Comparison of ENCODE assay signal across 13 cellular contexts in the genomic region with DNA sequence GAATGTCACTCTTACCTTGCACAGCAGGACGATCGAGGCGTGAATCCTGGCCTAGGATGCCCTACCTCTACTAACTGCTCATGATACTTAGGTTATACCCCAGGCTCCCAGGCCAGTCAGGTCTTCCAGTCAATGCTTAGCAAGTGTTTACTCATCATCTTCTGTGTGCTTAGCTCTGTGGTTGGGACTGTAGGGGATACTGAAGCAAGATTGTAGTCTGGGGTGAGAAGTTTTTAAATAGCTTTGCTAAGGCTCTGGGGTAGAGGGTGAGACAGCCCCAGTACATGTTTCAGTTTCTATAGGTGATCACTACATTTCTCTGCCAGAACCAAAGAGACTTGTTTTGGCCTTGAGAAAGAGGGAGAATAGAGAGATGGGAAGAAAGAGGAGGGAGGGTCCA.
"Had no signal": no experiment of that assay in that cellular context is flagged by ENCODE, and none has a peak within 500 bp of the region (broad histone marks: within the 10 kb centered on the region; RNA-seq: fewer than 3 reads in every experiment).

No MANE protein-coding gene starts in this region.

- H3K4me1 ChIP-seq: body of pancreas, esophagus squamous epithelium, heart right ventricle, thyroid gland had no signal

- DNase-seq: activated CD4-positive, alpha-beta T cell treated with anti-CD3 and anti-CD28 coated beads, Interleukin-2, amount 50 U/mL, for 4 hours; activated naive CD4-positive, alpha-beta T cell treated with Interleukin-2 at 50 U/mL for 16 hours; activated naive CD8-positive, alpha-beta T cell treated with anti-CD3 and anti-CD28 coated beads, Interleukin-2, amount 10 ng/mL, durations not matched to agents 7 days and 5 days; body of pancreas; effector memory CD8-positive, alpha-beta T cell; esophagus squamous epithelium; heart right ventricle; left ventricle myocardium superior; nephron progenitor cell; nucleus accumbens; stimulated activated naive CD4-positive, alpha-beta T cell treated with Interleukin-2 at 50 U/mL for 16 hours; thyroid gland had no signal

- ATAC-seq: body of pancreas; effector memory CD8-positive, alpha-beta T cell; heart right ventricle; left ventricle myocardium superior had no signal

- H3K36me3 ChIP-seq: esophagus squamous epithelium, heart right ventricle, thyroid gland had no signal

- H3K9me3 ChIP-seq: body of pancreas, esophagus squamous epithelium, heart right ventricle, thyroid gland had no signal

- H3K4me3 ChIP-seq: body of pancreas, esophagus squamous epithelium, heart right ventricle, thyroid gland had no signal

- H3K27me3 ChIP-seq: body of pancreas, esophagus squamous epithelium, thyroid gland had no signal

- H3K27ac ChIP-seq: body of pancreas, esophagus squamous epithelium, heart right ventricle, thyroid gland, VCaP had no signal
